Comparison of ENCODE assay signal across 6 cellular contexts in the genomic region with DNA sequence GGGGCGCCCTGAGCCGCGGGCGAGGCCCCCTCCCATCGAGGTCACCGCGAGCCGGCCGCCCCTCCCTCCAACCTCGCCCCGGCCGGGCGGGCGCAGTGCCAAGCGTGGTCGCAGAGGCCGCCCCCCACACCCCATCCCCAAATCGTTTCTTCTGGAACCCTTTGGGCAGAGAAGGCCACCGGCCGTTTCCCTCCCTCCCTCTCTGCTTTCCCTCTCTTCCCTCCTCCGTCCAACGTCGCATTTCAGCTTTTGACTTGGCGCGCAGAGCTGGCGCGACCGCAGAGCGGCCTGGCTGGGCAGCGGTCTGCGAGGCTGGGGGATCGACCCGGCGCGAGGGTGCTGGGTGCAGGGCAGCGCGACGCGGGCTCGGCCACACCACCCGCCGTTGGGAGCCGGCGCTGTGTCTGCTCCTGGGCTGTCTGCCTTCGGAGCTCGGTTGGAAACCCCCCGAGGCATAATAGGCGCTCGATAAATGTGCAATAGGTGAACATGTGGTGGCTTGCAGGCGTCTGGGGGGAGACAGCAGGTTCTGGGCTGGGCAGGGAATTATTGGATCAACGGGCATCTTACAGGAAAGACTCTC. TPM values are rescaled to one million over a fixed set of nuclear protein-coding genes. Genes with fewer than 3 reads are reported as not detected.
DNase-seq lines count a peak whose midpoint lies in the region; ATAC-seq lines count a peak whose summit lies in the region.

No MANE protein-coding gene starts in this region.

- intact Hi-C loops in activated naive CD4-positive, alpha-beta T cell treated with anti-CD3 and anti-CD28 coated beads for 36 hours (cut with micrococcal nuclease): no loop called here

- no peak overlapping the region for H3K27ac Mint-ChIP-seq in activated naive CD4-positive, alpha-beta T cell treated with anti-CD3 and anti-CD28 coated beads for 36 hours
- H3K27ac Mint-ChIP-seq in naive thymus-derived CD8-positive, alpha-beta T cell: no peak overlapping the region
- H3K27ac Mint-ChIP-seq in activated CD4-positive, alpha-beta memory T cell treated with anti-CD3 and anti-CD28 coated beads, Interleukin-2, amount 10 ng/mL, durations not matched to agents 7 days and 5 days: no peak overlapping the region

- H3K36me3 Mint-ChIP-seq in activated naive CD4-positive, alpha-beta T cell treated with anti-CD3 and anti-CD28 coated beads for 36 hours (ENCODE audit: low read depth): no peaks in the 10 kb centered on the region
- H3K36me3 Mint-ChIP-seq in naive thymus-derived CD8-positive, alpha-beta T cell: no peaks in the 10 kb centered on the region
- H3K36me3 Mint-ChIP-seq in activated CD4-positive, alpha-beta memory T cell treated with anti-CD3 and anti-CD28 coated beads, Interleukin-2, amount 10 ng/mL, durations not matched to agents 7 days and 5 days (ENCODE audit: low read depth): no peaks in the 10 kb centered on the region

- DNase-seq in activated naive CD4-positive, alpha-beta T cell treated with anti-CD3 and anti-CD28 coated beads for 36 hours: peak; percentile 34
- no peak for DNase-seq in activated naive CD4-positive, alpha-beta T cell treated with anti-CD3 and anti-CD28 coated beads, Interleukin-2, amount 50 U/mL, for 16 hours
- DNase-seq in astrocyte of the hippocampus (ENCODE audit: low read depth, low spot score) (peak; percentile 70), T-helper 9 cell (no peak)
- no peak for DNase-seq in naive thymus-derived CD8-positive, alpha-beta T cell
- DNase-seq in activated CD4-positive, alpha-beta memory T cell treated with anti-CD3 and anti-CD28 coated beads, Interleukin-2, amount 10 ng/mL, durations not matched to agents 7 days and 5 days: no peak

- H3K4me3 Mint-ChIP-seq in activated naive CD4-positive, alpha-beta T cell treated with anti-CD3 and anti-CD28 coated beads for 36 hours: peak overlapping the region; percentile 53
- H3K4me3 Mint-ChIP-seq in naive thymus-derived CD8-positive, alpha-beta T cell: peak overlapping the region in 6 of 10 donors; percentile 14 to 69 (median 43)
- H3K4me3 Mint-ChIP-seq in activated CD4-positive, alpha-beta memory T cell treated with anti-CD3 and anti-CD28 coated beads, Interleukin-2, amount 10 ng/mL, durations not matched to agents 7 days and 5 days: no peak overlapping the region

- ATAC-seq in naive thymus-derived CD8-positive, alpha-beta T cell: peak; percentile 50 to 64

- CTCF ChIA-PET in activated naive CD4-positive, alpha-beta T cell treated with anti-CD3 and anti-CD28 coated beads for 36 hours (lab: Charles Lee): no interaction called here
- CTCF ChIA-PET in activated CD4-positive, alpha-beta memory T cell treated with anti-CD3 and anti-CD28 coated beads, Interleukin-2, amount 10 ng/mL, durations not matched to agents 7 days and 5 days (lab: Charles Lee): no interaction called here

- no peaks in the 10 kb centered on the region for H3K9me3 Mint-ChIP-seq in activated naive CD4-positive, alpha-beta T cell treated with anti-CD3 and anti-CD28 coated beads for 36 hours
- no peaks in the 10 kb centered on the region for H3K9me3 Mint-ChIP-seq in naive thymus-derived CD8-positive, alpha-beta T cell
- no peaks in the 10 kb centered on the region for H3K9me3 Mint-ChIP-seq in activated CD4-positive, alpha-beta memory T cell treated with anti-CD3 and anti-CD28 coated beads, Interleukin-2, amount 10 ng/mL, durations not matched to agents 7 days and 5 days

- peaks cover 39% of the 10 kb centered on the region for H3K27me3 Mint-ChIP-seq in activated naive CD4-positive, alpha-beta T cell treated with anti-CD3 and anti-CD28 coated beads for 36 hours (ENCODE audit: low read depth)
- peaks cover 11 to 45% (median 21%) of the 10 kb centered on the region in 5 donors for H3K27me3 Mint-ChIP-seq in naive thymus-derived CD8-positive, alpha-beta T cell
- peaks cover 42% of the 10 kb centered on the region for H3K27me3 Mint-ChIP-seq in activated CD4-positive, alpha-beta memory T cell treated with anti-CD3 and anti-CD28 coated beads, Interleukin-2, amount 10 ng/mL, durations not matched to agents 7 days and 5 days

- POLR2A ChIA-PET in naive thymus-derived CD8-positive, alpha-beta T cell (lab: Charles Lee): interaction anchor here (0.7 kb wide), 1 partner anchor 1432 kb away, joined by 3 read pairs; no protein-coding TSS in a partner anchor
- POLR2A ChIA-PET in activated CD4-positive, alpha-beta memory T cell treated with anti-CD3 and anti-CD28 coated beads, Interleukin-2, amount 10 ng/mL, durations not matched to agents 7 days and 5 days (lab: Charles Lee): interaction anchor here (1.0 to 4.2 kb wide), 2 partner anchors 9 to 12 kb away, joined by 3 to 27 read pairs; a partner anchor contains a TSS

- peaks cover 15% of the 10 kb centered on the region for H3K4me1 Mint-ChIP-seq in activated naive CD4-positive, alpha-beta T cell treated with anti-CD3 and anti-CD28 coated beads for 36 hours (ENCODE audit: low read depth)
- peaks cover 0 to 29% (median 19%) of the 10 kb centered on the region in 4 donors for H3K4me1 Mint-ChIP-seq in naive thymus-derived CD8-positive, alpha-beta T cell
- H3K4me1 Mint-ChIP-seq in activated CD4-positive, alpha-beta memory T cell treated with anti-CD3 and anti-CD28 coated beads, Interleukin-2, amount 10 ng/mL, durations not matched to agents 7 days and 5 days: peaks cover 9% of the 10 kb centered on the region

RNA-seq across cellular contexts. Expression of a gene that starts 2.9 kb away (rescaled TPM):
- total RNA-seq in activated naive CD4-positive, alpha-beta T cell treated with anti-CD3 and anti-CD28 coated beads for 36 hours: not detected
- not detected for total RNA-seq in naive thymus-derived CD8-positive, alpha-beta T cell
- not detected for polyA plus RNA-seq in naive thymus-derived CD8-positive, alpha-beta T cell
- not detected for total RNA-seq in activated CD4-positive, alpha-beta memory T cell treated with anti-CD3 and anti-CD28 coated beads, Interleukin-2, amount 10 ng/mL, durations not matched to agents 7 days and 5 days

RNA-seq across cellular contexts. Expression of a gene that starts 6.7 kb away (rescaled TPM):
- total RNA-seq in activated naive CD4-positive, alpha-beta T cell treated with anti-CD3 and anti-CD28 coated beads for 36 hours: 1 to 10 TPM; 8.1 to 8.6 TPM
- 10 to 100 TPM; 13.4 to 17.3 TPM for total RNA-seq in naive thymus-derived CD8-positive, alpha-beta T cell
- polyA plus RNA-seq in naive thymus-derived CD8-positive, alpha-beta T cell: 1 to 10 TPM; 2.6 to 3.0 (median 2.6) TPM
- total RNA-seq in activated CD4-positive, alpha-beta memory T cell treated with anti-CD3 and anti-CD28 coated beads, Interleukin-2, amount 10 ng/mL, durations not matched to agents 7 days and 5 days: 10 to 100 TPM; 11.4 to 13.7 TPM

RNA-seq across cellular contexts. Expression of a gene that starts 8.3 kb away (rescaled TPM):
- total RNA-seq in activated naive CD4-positive, alpha-beta T cell treated with anti-CD3 and anti-CD28 coated beads for 36 hours: 10 to 100 TPM; 24.2 to 24.8 TPM
- under 1 TPM in 1 of 2 experiments, not detected in 1; 0.96 TPM for total RNA-seq in naive thymus-derived CD8-positive, alpha-beta T cell
- polyA plus RNA-seq in naive thymus-derived CD8-positive, alpha-beta T cell: under 1 TPM in 2 of 3 donors, not detected in 1; 0.52 to 0.76 TPM
- total RNA-seq in activated CD4-positive, alpha-beta memory T cell treated with anti-CD3 and anti-CD28 coated beads, Interleukin-2, amount 10 ng/mL, durations not matched to agents 7 days and 5 days: 10 to 100 TPM; 12.5 to 13.9 TPM

RNA-seq across cellular contexts. Expression of a gene that starts 39.0 kb away (rescaled TPM):
- total RNA-seq in activated naive CD4-positive, alpha-beta T cell treated with anti-CD3 and anti-CD28 coated beads for 36 hours: 10 to 100 TPM; 73.5 to 74.5 TPM
- total RNA-seq in naive thymus-derived CD8-positive, alpha-beta T cell: 1 to 10 TPM; 2.1 to 2.4 TPM
- 1 to 10 TPM in 2 of 3 donors, under 1 TPM in 1; 0.59 to 2.0 (median 1.7) TPM for polyA plus RNA-seq in naive thymus-derived CD8-positive, alpha-beta T cell
- 10 to 100 TPM; 74.5 to 75.8 TPM for total RNA-seq in activated CD4-positive, alpha-beta memory T cell treated with anti-CD3 and anti-CD28 coated beads, Interleukin-2, amount 10 ng/mL, durations not matched to agents 7 days and 5 days

RNA-seq across cellular contexts. Expression of a gene that starts 45.5 kb away (rescaled TPM):
- total RNA-seq in activated naive CD4-positive, alpha-beta T cell treated with anti-CD3 and anti-CD28 coated beads for 36 hours: 10 to 100 TPM; 81.9 TPM
- total RNA-seq in naive thymus-derived CD8-positive, alpha-beta T cell: 100 to 1,000 TPM; 116 to 123 TPM
- polyA plus RNA-seq in naive thymus-derived CD8-positive, alpha-beta T cell: 10 to 100 TPM; 74.9 to 84.9 (median 77.6) TPM
- total RNA-seq in activated CD4-positive, alpha-beta memory T cell treated with anti-CD3 and anti-CD28 coated beads, Interleukin-2, amount 10 ng/mL, durations not matched to agents 7 days and 5 days: 100 to 1,000 TPM; 112 to 125 TPM

Comparison
In these comparisons a context has a peak if more than half of its experiments do, and no peak if none do; other contexts are left out.
1. DNase-seq: peak in activated naive CD4-positive, alpha-beta T cell treated with anti-CD3 and anti-CD28 coated beads for 36 hours (single experiment) and astrocyte of the hippocampus (single experiment); none in activated naive CD4-positive, alpha-beta T cell treated with anti-CD3 and anti-CD28 coated beads, Interleukin-2, amount 50 U/mL, for 16 hours (single experiment), naive thymus-derived CD8-positive, alpha-beta T cell (0 of 10), T-helper 9 cell (single experiment) and activated CD4-positive, alpha-beta memory T cell treated with anti-CD3 and anti-CD28 coated beads, Interleukin-2, amount 10 ng/mL, durations not matched to agents 7 days and 5 days (single experiment).
2. RNA of a gene that starts 8.3 kb away (total RNA-seq): 24.2 to 24.8 TPM in activated naive CD4-positive, alpha-beta T cell treated with anti-CD3 and anti-CD28 coated beads for 36 hours and 12.5 to 13.9 TPM in activated CD4-positive, alpha-beta memory T cell treated with anti-CD3 and anti-CD28 coated beads, Interleukin-2, amount 10 ng/mL, durations not matched to agents 7 days and 5 days; 0.96 TPM in naive thymus-derived CD8-positive, alpha-beta T cell; every median in the first group is over 4 times any median in the second.